Comparison of ENCODE assay signal across 15 cellular contexts in the genomic region with DNA sequence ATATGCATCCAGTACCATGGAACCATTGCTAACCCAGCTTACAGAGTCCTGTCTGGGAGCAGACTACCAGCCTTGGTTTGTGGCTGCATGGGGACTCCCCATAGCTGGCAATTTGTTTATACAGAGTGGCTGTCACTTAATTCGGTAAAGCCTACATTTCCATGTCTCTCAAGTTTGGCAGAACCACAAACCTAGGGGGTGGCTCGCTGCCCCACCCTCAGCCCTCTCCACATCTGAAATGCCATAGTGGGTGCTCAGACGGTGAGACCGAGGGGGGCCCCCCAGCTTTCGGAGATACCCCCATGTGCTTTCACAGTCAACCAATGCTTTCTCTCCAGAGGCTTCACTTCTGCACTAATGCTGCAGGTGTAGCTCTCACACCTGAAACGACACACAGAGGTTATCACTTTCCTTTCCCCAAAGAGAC.
DNase-seq lines count a peak whose midpoint lies in the region; ATAC-seq, FAIRE-seq and TF ChIP-seq lines count a peak whose summit lies in the region.
"Had no signal": no experiment of that assay in that cellular context is flagged by ENCODE, and none has a peak within 500 bp of the region (broad histone marks: within the 10 kb centered on the region; RNA-seq: fewer than 3 reads in every experiment).

No MANE protein-coding gene starts in this region.

- H3K9me3 ChIP-seq in HepG2 (ENCODE audit: low read length) = no peaks in the 10 kb centered on the region
- H3K9me3 ChIP-seq: Caco-2, SK-N-SH had no signal

- no peaks in the 10 kb centered on the region for H3K79me2 ChIP-seq in HepG2 (ENCODE audit: insufficient read depth, low read length)

- ATAC-seq in GM18520 (IDR thresholded peaks at IDR 0.05; ENCODE audit: unreplicated experiment) (peak; percentile 37), HG02571 (IDR thresholded peaks at IDR 0.05; ENCODE audit: unreplicated experiment) (peak; percentile 59), HepG2 (no peak)
- peak; percentile 81 for ATAC-seq in stimulated activated effector memory CD8-positive, alpha-beta T cell treated with anti-CD3 and anti-CD28 coated beads, Interleukin-12 subunit alpha, Interleukin-12 subunit beta, amount 100 ng/mL, for 72 hours
- ATAC-seq: K562, left ventricle myocardium superior had no signal

- no peak for TF ChIP-seq CTCF in HepG2 (CRISPR knock-in tag; IDR thresholded peaks at IDR 0.05)

- H3K27ac ChIP-seq in HepG2 (ENCODE audit: extremely low read length, insufficient read depth, low read length) = no peak overlapping the region
- H3K27ac ChIP-seq: cardiac muscle cell, WERI-Rb-1 had no signal

- TF ChIP-seq POLR2A in HepG2 (IDR thresholded peaks at IDR 0.05; ENCODE audit: insufficient read depth in 1 of 2, low read depth in 2 of 2, low read length in 2 of 2) = no peak

- H4K20me1 ChIP-seq in HepG2 (ENCODE audit: insufficient read depth, low read length) = no peaks in the 10 kb centered on the region

- H3K27me3 ChIP-seq in HepG2 (ENCODE audit: control insufficient read depth in 1 of 2, insufficient read depth in 2 of 2, low read length in 2 of 2) = peaks cover 0 to 1% of the 10 kb centered on the region in 2 experiments; a peak in 2 of 5 replicates
- H3K27me3 ChIP-seq: cardiac muscle cell had no signal

- H2AFZ ChIP-seq in HepG2 (ENCODE audit: low read length) = no peak overlapping the region

- DNase-seq in activated T-cell treated with anti-CD3 and anti-CD28 coated beads, Interleukin-2, amount 50 U/mL, for 24 hours = peak; percentile 35
- DNase-seq in stimulated activated effector memory CD8-positive, alpha-beta T cell treated with anti-CD3 and anti-CD28 coated beads, Interleukin-12 subunit alpha, Interleukin-12 subunit beta, amount 100 ng/mL, for 72 hours (ENCODE audit: low spot score in 2 of 2) = no peak
- no peak for DNase-seq in HepG2 (ENCODE audit: low spot score)
- DNase-seq in C1 segment of cervical spinal cord (lab: John Stamatoyannopoulos, UW) = no peak
- DNase-seq in NCI-H128 (lab: John Stamatoyannopoulos, UW; ENCODE audit: unreplicated experiment) = no peak
- DNase-seq: activated effector memory CD4-positive, alpha-beta T cell treated with Interleukin-2 at 50 U/mL for 16 hours; Caco-2; left ventricle myocardium superior; NCI-H1694 treated with DMSO at 0.1 percent for 48 hours; SK-N-SH; WERI-Rb-1 had no signal

- H3K4me3 ChIP-seq in HepG2 (replicated peaks in 1 of 3; ENCODE audit: insufficient read depth in 1 of 3, low read depth in 2 of 3, low read length in 3 of 3) = no peak overlapping the region
- H3K4me3 ChIP-seq: cardiac muscle cell, K562 had no signal

- CTCF ChIA-PET in HepG2 (lab: Yijun Ruan, JAX; ENCODE audit: low intra/inter-chr PET ratio, low total read pairs) = no interaction called here

- TF ChIP-seq EP300 in HepG2 (IDR thresholded peaks at IDR 0.05; ENCODE audit: low read depth in 2 of 2, low read length in 2 of 2) (no peak), HepG2 (CRISPR knock-in tag; IDR thresholded peaks at IDR 0.05; ENCODE audit: borderline replicate concordance) (no peak)

- no peak for FAIRE-seq in HepG2 (lab: Jason Lieb, UNC)
- FAIRE-seq: K562 had no signal

- no peaks in the 10 kb centered on the region for H3K36me3 Mint-ChIP-seq in activated T-cell treated with anti-CD3 and anti-CD28 coated beads, Interleukin-2, amount 50 U/mL, for 24 hours (ENCODE audit: low read depth)
- H3K36me3 Mint-ChIP-seq in stimulated activated effector memory CD8-positive, alpha-beta T cell treated with anti-CD3 and anti-CD28 coated beads, Interleukin-12 subunit alpha, Interleukin-12 subunit beta, amount 100 ng/mL, for 72 hours = no peaks in the 10 kb centered on the region

- no TSS peak for BruUV-seq in HepG2 (replicated peaks; lab: Mats Ljungman, UMichigan)

- no peak for TF ChIP-seq RAD21 in HepG2 (CRISPR knock-in tag; IDR thresholded peaks at IDR 0.05)

- no peak overlapping the region for H3K27ac Mint-ChIP-seq in activated T-cell treated with anti-CD3 and anti-CD28 coated beads, Interleukin-2, amount 50 U/mL, for 24 hours
- no peak overlapping the region for H3K27ac Mint-ChIP-seq in stimulated activated effector memory CD8-positive, alpha-beta T cell treated with anti-CD3 and anti-CD28 coated beads, Interleukin-12 subunit alpha, Interleukin-12 subunit beta, amount 100 ng/mL, for 72 hours

- peaks cover 28% of the 10 kb centered on the region for H3K4me1 ChIP-seq in HepG2 (ENCODE audit: insufficient read depth, low read length)
- H3K4me1 ChIP-seq: Caco-2 had no signal

- in situ Hi-C loops in HepG2 (cut with HindIII; ENCODE audit: extremely low pct_ligation_motif_present, low pct_unique_long_range_greater_than_20kb) = no loop called here

- no peaks in the 10 kb centered on the region for H3K27me3 Mint-ChIP-seq in activated T-cell treated with anti-CD3 and anti-CD28 coated beads, Interleukin-2, amount 50 U/mL, for 24 hours

- intact Hi-C loops in HepG2 (cut with micrococcal nuclease; ENCODE audit: unreplicated experiment) = no loop called here

- H3K4me2 ChIP-seq in HepG2 (ENCODE audit: low read depth, low read length) = no peak overlapping the region
- H3K4me2 ChIP-seq: SK-N-SH had no signal

- H3K4me1 Mint-ChIP-seq in activated T-cell treated with anti-CD3 and anti-CD28 coated beads, Interleukin-2, amount 50 U/mL, for 24 hours (ENCODE audit: low read depth) = peaks cover 9% of the 10 kb centered on the region
- H3K4me1 Mint-ChIP-seq in stimulated activated effector memory CD8-positive, alpha-beta T cell treated with anti-CD3 and anti-CD28 coated beads, Interleukin-12 subunit alpha, Interleukin-12 subunit beta, amount 100 ng/mL, for 72 hours = peaks cover 11% of the 10 kb centered on the region

- no peaks in the 10 kb centered on the region for H3K9me3 Mint-ChIP-seq in activated T-cell treated with anti-CD3 and anti-CD28 coated beads, Interleukin-2, amount 50 U/mL, for 24 hours
- no peaks in the 10 kb centered on the region for H3K9me3 Mint-ChIP-seq in stimulated activated effector memory CD8-positive, alpha-beta T cell treated with anti-CD3 and anti-CD28 coated beads, Interleukin-12 subunit alpha, Interleukin-12 subunit beta, amount 100 ng/mL, for 72 hours

- POLR2A ChIA-PET in HepG2 (lab: Yijun Ruan, JAX) = no interaction called here

- 52% methylated on average over 6 of the region's 6 CpGs for WGBS in HepG2 (ENCODE audit: low lambda C conversion rate)

- H3K4me3 Mint-ChIP-seq in activated T-cell treated with anti-CD3 and anti-CD28 coated beads, Interleukin-2, amount 50 U/mL, for 24 hours = no peak overlapping the region
- H3K4me3 Mint-ChIP-seq in stimulated activated effector memory CD8-positive, alpha-beta T cell treated with anti-CD3 and anti-CD28 coated beads, Interleukin-12 subunit alpha, Interleukin-12 subunit beta, amount 100 ng/mL, for 72 hours = no peak overlapping the region

- H3K9ac ChIP-seq in HepG2 (ENCODE audit: insufficient read depth, low read depth, low read length) = no peak overlapping the region
- H3K9ac ChIP-seq: SK-N-SH had no signal

- H3K36me3 ChIP-seq in HepG2 (replicated peaks in 1 of 2; ENCODE audit: control insufficient read depth in 1 of 2, insufficient read depth in 2 of 2, low read length in 2 of 2) = no peaks in the 10 kb centered on the region
- H3K36me3 ChIP-seq: cardiac muscle cell, WERI-Rb-1 had no signal

TF ChIP-seq in HepG2, 621 proteins besides CTCF, POLR2A, EP300 and RAD21:
- TF ChIP-seq ZNF878 (CRISPR knock-in tag; IDR thresholded peaks at IDR 0.05) (no peak), ZNF773 (CRISPR knock-in tag; IDR thresholded peaks at IDR 0.05; ENCODE audit: borderline replicate concordance) (no peak), ZNF629 (CRISPR knock-in tag; conservative IDR thresholded peaks at IDR 0.05) (no peak), ZZZ3 (CRISPR knock-in tag; IDR thresholded peaks at IDR 0.05; ENCODE audit: borderline replicate concordance) (no peak), ZNF720 (CRISPR knock-in tag; IDR thresholded peaks at IDR 0.05) (no peak)
- TF ChIP-seq, protein P1, sequence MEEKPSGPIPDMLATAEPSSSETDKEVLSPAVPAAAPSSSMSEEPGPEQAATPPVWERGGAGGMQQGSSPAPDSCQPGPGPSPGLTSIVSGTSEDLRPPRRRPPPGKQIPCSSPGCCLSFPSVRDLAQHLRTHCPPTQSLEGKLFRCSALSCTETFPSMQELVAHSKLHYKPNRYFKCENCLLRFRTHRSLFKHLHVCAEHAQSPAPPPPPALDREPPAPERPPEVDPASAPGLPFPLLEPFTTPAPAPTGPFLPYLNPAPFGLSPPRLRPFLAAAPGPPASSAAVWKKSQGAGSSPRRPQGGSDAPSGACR (CRISPR knock-in tag; IDR thresholded peaks at IDR 0.05) = no peak
